In genomic region chr12:12032771-12033588, GRCh38 we compare ENCODE assay signal across 8 cellular contexts. TPM values are rescaled to one million over a fixed set of nuclear protein-coding genes. Genes with fewer than 3 reads are reported as not detected.
DNase-seq lines count a peak whose midpoint lies in the region; ATAC-seq and TF ChIP-seq lines count a peak whose summit lies in the region.

No MANE protein-coding gene starts in this region.

- H3K36me3 ChIP-seq in GM06990 (ENCODE audit: control insufficient read depth, insufficient read depth, low read length) (no peaks in the 10 kb centered on the region), Loucy (ENCODE audit: insufficient read depth, low read length) (no peaks in the 10 kb centered on the region), gastroesophageal sphincter (no peaks in the 10 kb centered on the region), neural progenitor cell (no peaks in the 10 kb centered on the region), suprapubic skin (no peaks in the 10 kb centered on the region)

- H3K27ac Mint-ChIP-seq in activated naive CD4-positive, alpha-beta T cell treated with anti-CD3 and anti-CD28 coated beads, Interleukin-2, amount 10 ng/mL, durations not matched to agents 7 days and 5 days, result peak overlapping the region; percentile 55
- H3K27ac Mint-ChIP-seq in neural progenitor cell, result peak overlapping the region; percentile 57

- H2AFZ ChIP-seq in Loucy (ENCODE audit: low read length) (no peak overlapping the region), neural progenitor cell (replicated peaks) (peak overlapping the region; percentile 95)

- no peaks in the 10 kb centered on the region for H3K9me3 Mint-ChIP-seq in activated naive CD4-positive, alpha-beta T cell treated with anti-CD3 and anti-CD28 coated beads, Interleukin-2, amount 10 ng/mL, durations not matched to agents 7 days and 5 days
- peaks cover 2% of the 10 kb centered on the region for H3K9me3 Mint-ChIP-seq in neural progenitor cell

- H4K20me1 ChIP-seq in Loucy (ENCODE audit: insufficient read depth, low read length, poor library complexity, severe bottlenecking), result no peaks in the 10 kb centered on the region
- no peaks in the 10 kb centered on the region for H4K20me1 ChIP-seq in neural progenitor cell (ENCODE audit: low read depth)

- H3K4me1 ChIP-seq in Loucy (ENCODE audit: insufficient read depth, low read length, poor library complexity, severe bottlenecking), result peaks cover 3% of the 10 kb centered on the region
- peaks cover 0 to 10% (median 6%) of the 10 kb centered on the region in 3 donors for H3K4me1 ChIP-seq in gastroesophageal sphincter
- H3K4me1 ChIP-seq in neural progenitor cell, result no peaks in the 10 kb centered on the region
- H3K4me1 ChIP-seq in suprapubic skin, result peaks cover 10% of the 10 kb centered on the region

- H3K27me3 ChIP-seq in GM06990 (replicated peaks; ENCODE audit: control insufficient read depth, insufficient read depth, low read length), result no peaks in the 10 kb centered on the region
- no peaks in the 10 kb centered on the region for H3K27me3 ChIP-seq in Loucy (ENCODE audit: insufficient read depth, low read length, poor library complexity, severe bottlenecking)
- no peaks in the 10 kb centered on the region for H3K27me3 ChIP-seq in gastroesophageal sphincter
- H3K27me3 ChIP-seq in neural progenitor cell, result no peaks in the 10 kb centered on the region
- H3K27me3 ChIP-seq in suprapubic skin, result no peaks in the 10 kb centered on the region

- H3K79me2 ChIP-seq in Loucy (ENCODE audit: insufficient read depth, low read length), result no peaks in the 10 kb centered on the region
- H3K79me2 ChIP-seq in neural progenitor cell (ENCODE audit: low read depth), result no peaks in the 10 kb centered on the region

- no peak for TF ChIP-seq POLR2A in gastroesophageal sphincter (IDR thresholded peaks at IDR 0.05)
- no peak for TF ChIP-seq POLR2A in suprapubic skin (IDR thresholded peaks at IDR 0.05)

- TF ChIP-seq CTCF in GM06990 (IDR thresholded peaks at IDR 0.05; ENCODE audit: insufficient read depth, low read length, poor library complexity, severe bottlenecking) (peak; percentile 80), Loucy (conservative IDR thresholded peaks at IDR 0.05; ENCODE audit: low read length) (peak; percentile 75), gastroesophageal sphincter (IDR thresholded peaks at IDR 0.05) (peak; percentile 77 to 94 (median 89)), neural progenitor cell (IDR thresholded peaks at IDR 0.05) (peak; percentile 90), suprapubic skin (IDR thresholded peaks at IDR 0.05) (peak; percentile 72 to 74)

- H3K36me3 Mint-ChIP-seq in activated naive CD4-positive, alpha-beta T cell treated with anti-CD3 and anti-CD28 coated beads, Interleukin-2, amount 10 ng/mL, durations not matched to agents 7 days and 5 days, result no peaks in the 10 kb centered on the region
- no peaks in the 10 kb centered on the region for H3K36me3 Mint-ChIP-seq in neural progenitor cell

- H3K9me3 ChIP-seq in Loucy (ENCODE audit: insufficient read depth, low read depth, low read length), result no peaks in the 10 kb centered on the region
- H3K9me3 ChIP-seq in gastroesophageal sphincter, result no peaks in the 10 kb centered on the region
- H3K9me3 ChIP-seq in neural progenitor cell (ENCODE audit: low read depth), result no peaks in the 10 kb centered on the region
- H3K9me3 ChIP-seq in suprapubic skin, result no peaks in the 10 kb centered on the region

- peak overlapping the region; percentile 29 for H3K4me3 Mint-ChIP-seq in activated naive CD4-positive, alpha-beta T cell treated with anti-CD3 and anti-CD28 coated beads, Interleukin-2, amount 10 ng/mL, durations not matched to agents 7 days and 5 days
- H3K4me3 Mint-ChIP-seq in neural progenitor cell, result peak overlapping the region; percentile 76

- CTCF ChIA-PET in activated naive CD4-positive, alpha-beta T cell treated with anti-CD3 and anti-CD28 coated beads, Interleukin-2, amount 10 ng/mL, durations not matched to agents 7 days and 5 days (lab: Charles Lee), result interaction anchor here (0.6 to 9.1 kb wide), 54 partner anchors 7 to 547 kb away, joined by 3 to 209 read pairs (median 4); partner anchors contain the start of gene BCL2L14

- TF ChIP-seq EP300 in gastroesophageal sphincter (IDR thresholded peaks at IDR 0.05), result no peak
- TF ChIP-seq EP300 in suprapubic skin (IDR thresholded peaks at IDR 0.05), result no peak

- DNase-seq in GM06990 (ENCODE audit: extremely low read depth, insufficient read length), result peak; percentile 59
- peak; percentile 53 to 60 for DNase-seq in SHP77 (lab: John Stamatoyannopoulos, UW)
- peak; percentile 79 for DNase-seq in activated naive CD4-positive, alpha-beta T cell treated with anti-CD3 and anti-CD28 coated beads, Interleukin-2, amount 10 ng/mL, durations not matched to agents 7 days and 5 days
- DNase-seq in neural progenitor cell (ENCODE audit: low spot score), result peak; percentile 81
- peak; percentile 77 to 87 for DNase-seq in suprapubic skin (ENCODE audit: low spot score in 2 of 2)

- no peaks in the 10 kb centered on the region for H3F3A ChIP-seq in Loucy (ENCODE audit: low read depth)
- no peaks in the 10 kb centered on the region for H3F3A ChIP-seq in neural progenitor cell (ENCODE audit: low read depth)

- peaks cover 21% of the 10 kb centered on the region for H3K4me1 Mint-ChIP-seq in activated naive CD4-positive, alpha-beta T cell treated with anti-CD3 and anti-CD28 coated beads, Interleukin-2, amount 10 ng/mL, durations not matched to agents 7 days and 5 days
- peaks cover 5% of the 10 kb centered on the region for H3K4me1 Mint-ChIP-seq in neural progenitor cell

- 0 to 1% methylated on average over 18 to 23 of the region's 24 CpGs for WGBS in gastroesophageal sphincter (ENCODE audit: low coverage in 1 of 2), 2 donors
- WGBS in suprapubic skin, result 3% methylated on average over 24 of the region's 24 CpGs

- H3K9me2 ChIP-seq in Loucy (replicated peaks; ENCODE audit: low read depth, low read length), result no peaks in the 10 kb centered on the region

- H3K4me3 ChIP-seq in GM06990 (replicated peaks; ENCODE audit: low read depth, low read length), result peak overlapping the region; percentile 56
- H3K4me3 ChIP-seq in Loucy (ENCODE audit: low read length, poor library complexity, severe bottlenecking), result no peak overlapping the region
- H3K4me3 ChIP-seq in gastroesophageal sphincter, result peak overlapping the region; percentile 46 to 48
- H3K4me3 ChIP-seq in neural progenitor cell, result peak overlapping the region; percentile 31
- H3K4me3 ChIP-seq in suprapubic skin, result peak overlapping the region; percentile 43

- peaks cover 3% of the 10 kb centered on the region for H3K27me3 Mint-ChIP-seq in activated naive CD4-positive, alpha-beta T cell treated with anti-CD3 and anti-CD28 coated beads, Interleukin-2, amount 10 ng/mL, durations not matched to agents 7 days and 5 days
- peaks cover 7% of the 10 kb centered on the region for H3K27me3 Mint-ChIP-seq in neural progenitor cell (ENCODE audit: insufficient read depth, low read depth)

- H3K4me2 ChIP-seq in Loucy (ENCODE audit: low read depth, low read length, poor library complexity, severe bottlenecking) (no peak overlapping the region), neural progenitor cell (peak overlapping the region; percentile 74)

- H3K9ac ChIP-seq in Loucy (ENCODE audit: low read depth, low read length, poor library complexity, severe bottlenecking) (no peak overlapping the region), neural progenitor cell (no peak overlapping the region)

- peak overlapping the region; percentile 64 to 79 (median 79) for H3K27ac ChIP-seq in gastroesophageal sphincter
- H3K27ac ChIP-seq in neural progenitor cell, result no peak overlapping the region
- H3K27ac ChIP-seq in suprapubic skin, result peak overlapping the region; percentile 5

- ATAC-seq in gastroesophageal sphincter, result peak; percentile 81
- no peak for ATAC-seq in HG02588 (IDR thresholded peaks at IDR 0.05; ENCODE audit: unreplicated experiment)

RNA-seq across cellular contexts. Expression of gene BCL2L14, which starts 37.8 kb away (rescaled TPM):
- total RNA-seq in gastroesophageal sphincter (1 to 10 TPM in 1 of 4 donors, not detected in 3; 1.2 TPM), neural progenitor cell (ENCODE audit: low replicate concordance) (not detected in 2 replicates), suprapubic skin (not detected)
